15 cellular contexts compared by ENCODE assay signal in the genomic region with DNA sequence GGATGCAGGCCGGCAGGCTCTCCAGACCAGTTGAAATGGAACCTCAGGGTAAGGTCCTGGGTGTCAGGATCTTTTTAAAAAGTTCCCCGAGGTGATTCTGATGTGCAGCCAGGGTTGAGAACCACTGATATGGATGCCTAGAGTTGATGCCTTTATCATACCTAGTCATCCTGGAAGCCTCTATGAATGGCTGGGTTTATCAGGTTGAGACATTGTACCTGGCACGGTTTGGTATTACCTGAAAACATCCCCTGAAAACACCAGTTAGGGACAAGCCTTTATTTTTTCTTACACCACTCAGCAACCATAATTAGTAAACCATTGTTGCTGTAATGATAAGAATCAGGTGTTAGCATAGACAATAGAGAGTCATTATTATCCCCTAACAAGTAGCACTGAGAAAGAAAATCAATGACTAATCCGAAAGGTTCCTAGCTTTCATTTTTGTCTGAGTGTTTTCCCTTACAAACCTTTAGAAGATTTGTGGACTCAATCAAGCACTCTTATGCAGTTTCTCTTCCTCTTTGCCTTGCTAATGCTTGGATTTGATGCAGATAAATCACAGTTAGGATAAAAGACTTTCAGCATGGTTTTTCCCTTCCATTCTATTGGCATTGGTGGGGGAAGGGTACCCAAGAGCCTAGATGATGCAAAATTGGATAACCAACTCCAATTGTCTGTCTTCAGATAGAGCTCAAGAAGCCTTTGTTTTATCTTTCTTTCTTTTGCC.
"Had no signal": no experiment of that assay in that cellular context is flagged by ENCODE, and none has a peak within 500 bp of the region (broad histone marks: within the 10 kb centered on the region; RNA-seq: fewer than 3 reads in every experiment).

No MANE protein-coding gene starts in this region.

- DNase-seq: activated CD4-positive, alpha-beta memory T cell treated with anti-CD3 and anti-CD28 coated beads for 36 hours; activated CD4-positive, alpha-beta T cell treated with anti-CD3 and anti-CD28 coated beads for 36 hours; activated effector memory CD4-positive, alpha-beta T cell treated with Interleukin-2 at 50 U/mL for 16 hours; activated naive CD4-positive, alpha-beta T cell treated with anti-CD3 and anti-CD28 coated beads, Interleukin-2, amount 50 U/mL, for 16 hours; activated T-cell treated with anti-CD3 and anti-CD28 coated beads, Interleukin-2, amount 50 U/mL, for 24 hours; left lung; mammary epithelial cell; naive thymus-derived CD4-positive, alpha-beta T cell; pancreas; retina; stimulated activated CD4-positive, alpha-beta T cell treated with anti-CD3 and anti-CD28 coated beads, Interleukin-2, amount 100 ng/mL, for 48 hours; tibial artery had no signal

- FAIRE-seq: islet of Langerhans, pancreas had no signal

- ATAC-seq: activated CD4-positive, alpha-beta T cell treated with anti-CD3 and anti-CD28 coated beads for 36 hours; gastroesophageal sphincter; left lung; naive thymus-derived CD4-positive, alpha-beta T cell; stimulated activated memory B cell treated with anti-CD40 and anti-IgM and Interleukin-4, amounts not matched to agents 10 μg/mL and 1 μg/mL and 100 μg/mL, for 72 hours had no signal
